Comparison of ENCODE assay signal across 8 cellular contexts in genomic region chr11:27720277-27720830, GRCh38. TPM values are rescaled to one million over a fixed set of nuclear protein-coding genes. Genes with fewer than 3 reads are reported as not detected.
DNase-seq lines count a peak whose midpoint lies in the region; ATAC-seq and TF ChIP-seq lines count a peak whose summit lies in the region.

No MANE protein-coding gene starts in this region.

- peaks cover 48% of the 10 kb centered on the region for H3K27me3 ChIP-seq in mammary epithelial cell (ENCODE audit: insufficient read depth, low read length)
- H3K27me3 ChIP-seq in mesenchymal stem cell (ENCODE audit: control insufficient read depth in 1 of 2, insufficient read depth in 1 of 2, low read length in 2 of 2): peaks cover 20 to 56% of the 10 kb centered on the region in 2 experiments

- dilution Hi-C loops in mammary epithelial cell (cut with HindIII; ENCODE audit: low sequenced_read_pairs): no loop called here

- no peak for TF ChIP-seq EP300 in Ishikawa (IDR thresholded peaks at IDR 0.05; ENCODE audit: borderline replicate concordance)

- in situ Hi-C loops in mammary epithelial cell (cut with MboI; ENCODE audit: low sequenced_read_pairs in 2 of 2): loop anchor here in 1 of 2 donors (25.0 kb wide), 1 partner anchor 817 kb away; no protein-coding TSS in a partner anchor

- CTCF ChIA-PET in mammary epithelial cell (lab: Charles Lee; ENCODE audit: low non-redundant PET): interaction anchor here (0.5 kb wide), 1 partner anchor 76 kb away, joined by 3 read pairs; no protein-coding TSS in a partner anchor

- no peak overlapping the region for H2BK12ac ChIP-seq in mesenchymal stem cell (ENCODE audit: low read length in 2 of 2)

- TF ChIP-seq CTCF in mammary epithelial cell (conservative IDR thresholded peaks at IDR 0.05 in 1 of 2, IDR thresholded peaks at IDR 0.05 in 1 of 2; ENCODE audit: extremely low read depth in 1 of 2, insufficient read depth in 1 of 2, low read depth in 1 of 2, low read length in 2 of 2): peak in 1 of 2 donors; percentile 4

- H3K27ac ChIP-seq in mammary epithelial cell (ENCODE audit: insufficient read depth, low read depth, low read length) (no peak overlapping the region), mesenchymal stem cell (ENCODE audit: low read length, poor library complexity, severe bottlenecking) (no peak overlapping the region)

- no peak overlapping the region for H3K23ac ChIP-seq in mesenchymal stem cell (ENCODE audit: low read length in 2 of 2)

- no peak overlapping the region for H4K91ac ChIP-seq in mesenchymal stem cell (ENCODE audit: low read length)

- H2BK5ac ChIP-seq in mesenchymal stem cell (ENCODE audit: low read depth, low read length, poor library complexity, severe bottlenecking): no peak overlapping the region

- intact Hi-C loops in mammary epithelial cell (cut with micrococcal nuclease): no loop called here

- H3K4me3 ChIP-seq in mammary epithelial cell (replicated peaks in 1 of 3; ENCODE audit: insufficient read depth in 1 of 3, low read depth in 2 of 3, low read length in 3 of 3) (no peak overlapping the region), mesenchymal stem cell (ENCODE audit: insufficient read depth in 1 of 2, low read depth in 1 of 2, low read length in 2 of 2) (no peak overlapping the region)

- no peak overlapping the region for H2BK15ac ChIP-seq in mesenchymal stem cell (ENCODE audit: low read depth, poor library complexity, severe bottlenecking)

- no peak overlapping the region for H2AFZ ChIP-seq in mammary epithelial cell (ENCODE audit: low read depth, low read length)
- H2AFZ ChIP-seq in mesenchymal stem cell (ENCODE audit: low read depth, low read length): no peak overlapping the region

- H4K20me1 ChIP-seq in mammary epithelial cell (ENCODE audit: insufficient read depth, low read length): no peaks in the 10 kb centered on the region

- H3K4me2 ChIP-seq in mammary epithelial cell (ENCODE audit: insufficient read depth, low read depth, low read length): no peak overlapping the region
- peak overlapping the region; percentile 35 for H3K4me2 ChIP-seq in mesenchymal stem cell (ENCODE audit: low read length, poor library complexity, severe bottlenecking)

- H3K4ac ChIP-seq in mesenchymal stem cell (ENCODE audit: low read depth in 1 of 2, low read length in 2 of 2): no peak overlapping the region

- H3K36me3 ChIP-seq in mammary epithelial cell (ENCODE audit: insufficient read depth, low read length) (no peaks in the 10 kb centered on the region), mesenchymal stem cell (ENCODE audit: control insufficient read depth in 1 of 2, insufficient read depth in 2 of 2, low read depth in 1 of 2, low read length in 2 of 2) (no peaks in the 10 kb centered on the region)

- no peak overlapping the region for H4K8ac ChIP-seq in mesenchymal stem cell (ENCODE audit: low read length)

- no TSS peak for BruUV-seq in mammary epithelial cell (replicated peaks; lab: Mats Ljungman, UMichigan)

- WGBS in mammary epithelial cell (ENCODE audit: low coverage, missing lambda C conversion rate): 21% methylated on average over 20 of the region's 25 CpGs
- 2% methylated on average over 22 of the region's 25 CpGs for WGBS in mesenchymal stem cell

- TF ChIP-seq RAD21 in Ishikawa (IDR thresholded peaks at IDR 0.05; ENCODE audit: low read depth): no peak

- DNase-seq in DMS53 treated with DMSO at 0.1 percent for 48 hours (lab: John Stamatoyannopoulos, UW; ENCODE audit: unreplicated experiment) (peak; percentile 43), mammary epithelial cell (peak; percentile 45), mesenchymal stem cell (peak; percentile 77), NCI-H2029 (lab: John Stamatoyannopoulos, UW) (no peak), HPDE6-E6E7 (ENCODE audit: extremely low spot score) (no peak)

- peak overlapping the region in 1 of 2 experiments; percentile 55 for H3K18ac ChIP-seq in mesenchymal stem cell (ENCODE audit: low read depth in 1 of 2, low read length in 2 of 2)

- no peaks in the 10 kb centered on the region for H3K79me2 ChIP-seq in mammary epithelial cell (ENCODE audit: insufficient read depth, low read length)

- H3K9ac ChIP-seq in mammary epithelial cell (ENCODE audit: insufficient read depth, low read length) (no peak overlapping the region), mesenchymal stem cell (ENCODE audit: low read length) (no peak overlapping the region)

- peaks cover 14% of the 10 kb centered on the region for H3K4me1 ChIP-seq in mammary epithelial cell (ENCODE audit: insufficient read depth, low read length)
- H3K4me1 ChIP-seq in mesenchymal stem cell (ENCODE audit: control insufficient read depth, insufficient read depth, low read depth, low read length): peaks cover 21% of the 10 kb centered on the region

- H3K79me1 ChIP-seq in mesenchymal stem cell (replicated peaks; ENCODE audit: low read length, poor library complexity, severe bottlenecking): no peaks in the 10 kb centered on the region

- H2AK5ac ChIP-seq in mesenchymal stem cell (ENCODE audit: low read length, severe bottlenecking): no peak overlapping the region

- H3K14ac ChIP-seq in mesenchymal stem cell (ENCODE audit: low read length in 2 of 2): no peak overlapping the region

- H3K9me3 ChIP-seq in mammary epithelial cell (replicated peaks; ENCODE audit: insufficient read depth, low read length) (no peaks in the 10 kb centered on the region), mesenchymal stem cell (ENCODE audit: control insufficient read depth, low read length) (no peaks in the 10 kb centered on the region)

- no peak overlapping the region for H2BK120ac ChIP-seq in mesenchymal stem cell (ENCODE audit: low read depth, low read length)

- ATAC-seq in GM18873 (IDR thresholded peaks at IDR 0.05; ENCODE audit: low FRiP score, unreplicated experiment) (no peak), HG03175 (IDR thresholded peaks at IDR 0.05; ENCODE audit: unreplicated experiment) (no peak)

TF ChIP-seq in Ishikawa, 13 proteins besides CTCF, POLR2A, EP300 and RAD21:
- TF ChIP-seq TCF12 (IDR thresholded peaks at IDR 0.05; ENCODE audit: low read depth) (no peak), YY1 (IDR thresholded peaks at IDR 0.05; ENCODE audit: low read depth) (0 out of 2 replicates have a peak, but pooled peaks have one; percentile 21), CEBPB (IDR thresholded peaks at IDR 0.05) (no peak)
- TF ChIP-seq, protein P1, sequence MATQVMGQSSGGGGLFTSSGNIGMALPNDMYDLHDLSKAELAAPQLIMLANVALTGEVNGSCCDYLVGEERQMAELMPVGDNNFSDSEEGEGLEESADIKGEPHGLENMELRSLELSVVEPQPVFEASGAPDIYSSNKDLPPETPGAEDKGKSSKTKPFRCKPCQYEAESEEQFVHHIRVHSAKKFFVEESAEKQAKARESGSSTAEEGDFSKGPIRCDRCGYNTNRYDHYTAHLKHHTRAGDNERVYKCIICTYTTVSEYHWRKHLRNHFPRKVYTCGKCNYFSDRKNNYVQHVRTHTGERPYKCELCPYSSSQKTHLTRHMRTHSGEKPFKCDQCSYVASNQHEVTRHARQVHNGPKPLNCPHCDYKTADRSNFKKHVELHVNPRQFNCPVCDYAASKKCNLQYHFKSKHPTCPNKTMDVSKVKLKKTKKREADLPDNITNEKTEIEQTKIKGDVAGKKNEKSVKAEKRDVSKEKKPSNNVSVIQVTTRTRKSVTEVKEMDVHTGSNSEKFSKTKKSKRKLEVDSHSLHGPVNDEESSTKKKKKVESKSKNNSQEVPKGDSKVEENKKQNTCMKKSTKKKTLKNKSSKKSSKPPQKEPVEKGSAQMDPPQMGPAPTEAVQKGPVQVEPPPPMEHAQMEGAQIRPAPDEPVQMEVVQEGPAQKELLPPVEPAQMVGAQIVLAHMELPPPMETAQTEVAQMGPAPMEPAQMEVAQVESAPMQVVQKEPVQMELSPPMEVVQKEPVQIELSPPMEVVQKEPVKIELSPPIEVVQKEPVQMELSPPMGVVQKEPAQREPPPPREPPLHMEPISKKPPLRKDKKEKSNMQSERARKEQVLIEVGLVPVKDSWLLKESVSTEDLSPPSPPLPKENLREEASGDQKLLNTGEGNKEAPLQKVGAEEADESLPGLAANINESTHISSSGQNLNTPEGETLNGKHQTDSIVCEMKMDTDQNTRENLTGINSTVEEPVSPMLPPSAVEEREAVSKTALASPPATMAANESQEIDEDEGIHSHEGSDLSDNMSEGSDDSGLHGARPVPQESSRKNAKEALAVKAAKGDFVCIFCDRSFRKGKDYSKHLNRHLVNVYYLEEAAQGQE (IDR thresholded peaks at IDR 0.05; ENCODE audit: low read depth): peak; percentile 94

RNA-seq across cellular contexts. Expression of gene BDNF, which starts 20.1 kb away (rescaled TPM):
- total RNA-seq in mammary epithelial cell: 1 to 10 TPM; 1.4 to 2.5 TPM
- 0.74 TPM for polyA plus RNA-seq in mammary epithelial cell
- 1.3 TPM for polyA minus RNA-seq in mammary epithelial cell
- polyA plus RNA-seq in mesenchymal stem cell (2013, experiment 1 of 2): 38.5 TPM
- polyA plus RNA-seq in mesenchymal stem cell (2013, experiment 2 of 2): 40.6 TPM

Comparison
In these comparisons a context has a peak if more than half of its experiments do, and no peak if none do; other contexts are left out.
1. DNase-seq: peak in DMS53 treated with DMSO at 0.1 percent for 48 hours (single experiment), mammary epithelial cell (single experiment) and mesenchymal stem cell (single experiment); none in NCI-H2029 (single experiment) and HPDE6-E6E7 (single experiment).